In the genomic region with DNA sequence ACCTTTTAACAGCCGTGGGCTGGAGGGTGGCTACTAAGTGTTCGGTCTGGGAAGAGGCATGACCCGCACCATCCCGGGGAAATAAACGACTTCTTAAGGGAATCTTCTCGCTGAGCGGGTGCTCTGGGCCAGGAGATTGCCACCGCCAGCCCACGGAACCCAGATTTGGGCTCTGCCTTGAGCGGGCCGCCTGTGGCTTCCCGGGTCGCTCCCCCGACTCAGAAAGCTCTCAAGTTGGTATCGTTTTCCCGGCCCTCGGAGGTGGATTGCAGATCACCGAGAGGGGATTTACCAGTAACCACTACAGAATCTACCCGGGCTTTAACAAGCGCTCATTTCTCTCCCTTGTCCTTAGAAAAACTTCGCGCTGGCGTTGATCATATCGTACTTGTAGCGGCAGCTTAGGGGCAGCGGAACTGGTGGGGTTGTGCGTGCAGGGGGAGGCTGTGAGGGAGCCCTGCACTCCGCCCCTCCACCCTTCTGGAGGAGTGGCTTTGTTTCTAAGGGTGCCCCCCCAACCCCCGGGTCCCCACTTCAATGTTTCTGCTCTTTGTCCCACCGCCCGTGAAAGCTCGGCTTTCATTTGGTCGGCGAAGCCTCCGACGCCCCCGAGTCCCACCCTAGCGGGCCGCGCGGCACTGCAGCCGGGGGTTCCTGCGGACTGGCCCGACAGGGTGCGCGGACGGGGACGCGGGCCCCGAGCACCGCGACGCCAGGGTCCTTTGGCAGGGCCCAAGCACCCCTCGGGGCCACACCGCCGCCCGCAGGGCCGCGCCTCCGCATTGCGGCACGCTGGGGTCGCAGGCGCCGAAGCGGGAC, we compare ENCODE assay signal across 1 cellular context.
TF ChIP-seq lines count a peak whose summit lies in the region.

No MANE protein-coding gene starts in this region.

TF ChIP-seq in H1, 55 proteins besides CTCF, POLR2A, EP300 and RAD21 (continued from another document):
- peak; percentile 81 for TF ChIP-seq RNF2 (IDR thresholded peaks at IDR 0.05; ENCODE audit: borderline replicate concordance, low read depth, low read length, missing control alignments, poor library complexity, severe bottlenecking)
- no peak for TF ChIP-seq RBBP5 (IDR thresholded peaks at IDR 0.05; ENCODE audit: borderline replicate concordance, low read depth, low read length)
- no peak for TF ChIP-seq TBP (IDR thresholded peaks at IDR 0.05; ENCODE audit: low read depth, low read length)
- TF ChIP-seq SUZ12 (IDR thresholded peaks at IDR 0.05; ENCODE audit: low read length) = peak; percentile 95
- TF ChIP-seq RFX5 (IDR thresholded peaks at IDR 0.05; ENCODE audit: borderline replicate concordance, low read depth, low read length) = no peak
- TF ChIP-seq, protein P1, sequence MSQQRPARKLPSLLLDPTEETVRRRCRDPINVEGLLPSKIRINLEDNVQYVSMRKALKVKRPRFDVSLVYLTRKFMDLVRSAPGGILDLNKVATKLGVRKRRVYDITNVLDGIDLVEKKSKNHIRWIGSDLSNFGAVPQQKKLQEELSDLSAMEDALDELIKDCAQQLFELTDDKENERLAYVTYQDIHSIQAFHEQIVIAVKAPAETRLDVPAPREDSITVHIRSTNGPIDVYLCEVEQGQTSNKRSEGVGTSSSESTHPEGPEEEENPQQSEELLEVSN (IDR thresholded peaks at IDR 0.05) = no peak
- TF ChIP-seq EZH2 (IDR thresholded peaks at IDR 0.05; ENCODE audit: low read depth, low read length, severe bottlenecking) = peak; percentile 97
- TF ChIP-seq GTF2F1 (IDR thresholded peaks at IDR 0.05; ENCODE audit: borderline replicate concordance, low read depth, low read length) = no peak
- TF ChIP-seq, protein P2, sequence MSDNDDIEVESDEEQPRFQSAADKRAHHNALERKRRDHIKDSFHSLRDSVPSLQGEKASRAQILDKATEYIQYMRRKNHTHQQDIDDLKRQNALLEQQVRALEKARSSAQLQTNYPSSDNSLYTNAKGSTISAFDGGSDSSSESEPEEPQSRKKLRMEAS (IDR thresholded peaks at IDR 0.05) = no peak
- TF ChIP-seq JUND (IDR thresholded peaks at IDR 0.05; ENCODE audit: low read length) = no peak
